8 cellular contexts compared by ENCODE assay signal in genomic region chr18:26090130-26091046, GRCh38. TPM values are rescaled to one million over a fixed set of nuclear protein-coding genes. Genes with fewer than 3 reads are reported as not detected.
DNase-seq lines count a peak whose midpoint lies in the region; ATAC-seq, FAIRE-seq and TF ChIP-seq lines count a peak whose summit lies in the region.

TSS of gene SS18 (minus strand) at chr18:26090613. CDS start at chr18:26090569, 44 bp downstream.

- no peak for FAIRE-seq in pancreas (lab: Jason Lieb, UNC)

- H3K4me1 ChIP-seq in pancreas, result peaks cover 7 to 21% (median 17%) of the 10 kb centered on the region in 3 donors
- peaks cover 0 to 33% (median 11%) of the 10 kb centered on the region in 4 donors for H3K4me1 ChIP-seq in tibial artery

- intact Hi-C loops in Right ventricle myocardium inferior (cut with DNase I), result loop anchor here (2.0 kb wide), 1 partner anchor 136 kb away; the partner anchor contains the start of gene TAF4B
- intact Hi-C loops in pancreas (cut with DNase I), result no loop called here
- intact Hi-C loops in tibial artery (cut with DNase I; ENCODE audit: low total_unique reads), result loop anchor here (5.0 kb wide), 1 partner anchor 137 kb away; the partner anchor contains the start of gene TAF4B

- H3K79me2 ChIP-seq in SU-DHL-6 (ENCODE audit: insufficient read depth, low read length), result peaks cover 50% of the 10 kb centered on the region

- H3K27ac ChIP-seq in SU-DHL-6 (ENCODE audit: low read depth, low read length) (peak within 1 kb of the TSS; percentile 90), pancreas (peak within 1 kb of the TSS; percentile 90 to 95 (median 93)), tibial artery (peak within 1 kb of the TSS; percentile 92 to 94)

- peak; percentile 92 for DNase-seq in GM10266 (ENCODE audit: extremely low spot score)
- DNase-seq in NCI-H1105 (lab: John Stamatoyannopoulos, UW), result peak; percentile 94
- DNase-seq in activated naive CD8-positive, alpha-beta T cell treated with anti-CD3 and anti-CD28 coated beads, Interleukin-2, amount 50 U/mL, for 16 hours (ENCODE audit: low read depth, low spot score), result peak; percentile 75
- peak; percentile 95 for DNase-seq in Right ventricle myocardium inferior (ENCODE audit: missing footprints)
- peak; percentile 87 to 95 (median 92) for DNase-seq in pancreas
- peak; percentile 94 to 97 for DNase-seq in tibial artery

- H3F3A ChIP-seq in SU-DHL-6 (ENCODE audit: insufficient read depth), result peaks cover 32% of the 10 kb centered on the region

- H3K9me3 ChIP-seq in SU-DHL-6 (ENCODE audit: insufficient read depth, low read length) (no peaks in the 10 kb centered on the region), pancreas (no peaks in the 10 kb centered on the region), tibial artery (no peaks in the 10 kb centered on the region)

- H3K36me3 ChIP-seq in SU-DHL-6 (ENCODE audit: low read length) (peaks cover 34% of the 10 kb centered on the region), pancreas (no peaks in the 10 kb centered on the region), tibial artery (peaks cover 4 to 10% (median 8%) of the 10 kb centered on the region in 3 donors)

- ATAC-seq in HG02623 (IDR thresholded peaks at IDR 0.05; ENCODE audit: unreplicated experiment) (peak; percentile 70), Right ventricle myocardium inferior (peak; percentile 98), pancreas (peak; percentile 94 to 98 (median 94))

- H3K27me3 ChIP-seq in SU-DHL-6 (ENCODE audit: low read length) (no peaks in the 10 kb centered on the region), pancreas (no peaks in the 10 kb centered on the region), tibial artery (no peaks in the 10 kb centered on the region)

- H2AFZ ChIP-seq in SU-DHL-6 (ENCODE audit: low read depth, low read length, severe bottlenecking), result peak within 1 kb of the TSS; percentile 85

- TF ChIP-seq CTCF in GM10266 (IDR thresholded peaks at IDR 0.05; ENCODE audit: control insufficient read depth, insufficient read depth, low read depth, missing control alignments) (no peak), SU-DHL-6 (IDR thresholded peaks at IDR 0.05; ENCODE audit: insufficient read depth, low read length, poor library complexity, severe bottlenecking) (no peak), pancreas (IDR thresholded peaks at IDR 0.05) (no peak), tibial artery (IDR thresholded peaks at IDR 0.05) (peak in 1 of 2 experiments; percentile 3)

- H3K9me2 ChIP-seq in SU-DHL-6 (replicated peaks; ENCODE audit: insufficient read depth, low read length), result no peaks in the 10 kb centered on the region

- H3K9ac ChIP-seq in SU-DHL-6 (ENCODE audit: low read length), result peak within 1 kb of the TSS; percentile 97

- WGBS in pancreas, 2 donors, result 0 to 1% methylated on average over 82 to 89 of the region's 89 CpGs

- H3K4me3 ChIP-seq in SU-DHL-6 (ENCODE audit: insufficient read depth, low read length, poor library complexity, severe bottlenecking), result peak within 1 kb of the TSS; percentile 98
- peak within 1 kb of the TSS; percentile 67 to 87 (median 80) for H3K4me3 ChIP-seq in pancreas
- peak within 1 kb of the TSS; percentile 77 to 81 for H3K4me3 ChIP-seq in tibial artery

- H3K4me2 ChIP-seq in SU-DHL-6 (ENCODE audit: low read depth, low read length, poor library complexity, severe bottlenecking), result peak within 1 kb of the TSS; percentile 82

- H4K20me1 ChIP-seq in SU-DHL-6 (ENCODE audit: low read depth, low read length), result peaks cover 37% of the 10 kb centered on the region

RNA-seq across cellular contexts. Expression of gene SS18, which starts in this region (rescaled TPM):
- total RNA-seq in Right ventricle myocardium inferior (27.2 TPM), pancreas (10 to 100 TPM; 18.4 to 38.0 (median 20.2) TPM)
- 10 to 100 TPM; 17.0 to 36.2 TPM for polyA plus RNA-seq in pancreas

Comparison
In these comparisons a context has a peak if more than half of its experiments do, and no peak if none do; other contexts are left out.
1. Peak in every context shown above with its lines: DNase-seq, ATAC-seq, H3K4me3 ChIP-seq and H3K27ac ChIP-seq.
2. intact Hi-C loops: an anchor here in Right ventricle myocardium inferior (2.0 kb wide) and tibial artery (5.0 kb wide); none called in pancreas.